In the genomic region with DNA sequence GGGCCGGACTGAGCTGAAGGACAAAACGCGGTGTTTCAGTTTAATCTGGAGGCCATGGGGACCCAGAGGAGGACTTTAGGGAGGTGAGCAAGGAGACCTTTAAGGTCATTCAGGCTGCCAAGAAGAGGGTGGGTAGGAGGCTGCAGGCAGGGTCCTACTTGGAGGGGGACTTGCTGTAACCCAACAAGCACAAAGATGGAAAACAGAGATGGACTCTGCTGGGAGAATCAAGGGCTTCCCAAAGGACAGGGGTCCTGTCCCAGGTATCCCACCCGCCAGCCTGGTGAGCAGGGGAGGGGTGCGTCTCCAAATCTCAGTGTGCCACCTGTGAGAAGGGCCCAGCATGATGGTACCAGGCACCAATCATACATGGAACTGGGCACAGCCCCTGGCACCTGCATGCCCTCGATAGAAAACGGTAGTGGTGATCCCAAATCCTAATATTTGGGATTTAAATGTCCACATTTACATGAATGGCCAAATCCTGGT, we compare ENCODE assay signal across 17 cellular contexts. TPM values are rescaled to one million over a fixed set of nuclear protein-coding genes. Genes with fewer than 3 reads are reported as not detected.
A peak's percentile ranks its signal among the peaks of the same experiment; 100 is the strongest.
DNase-seq lines count a peak whose midpoint lies in the region; ATAC-seq, FAIRE-seq and TF ChIP-seq lines count a peak whose summit lies in the region.
"Had no signal": no experiment of that assay in that cellular context is flagged by ENCODE, and none has a peak within 500 bp of the region (broad histone marks: within the 10 kb centered on the region; RNA-seq: fewer than 3 reads in every experiment).

No MANE protein-coding gene starts in this region.

- H3K9ac ChIP-seq in K562 (ENCODE audit: insufficient read depth in 1 of 2, low read depth in 2 of 2, low read length in 2 of 2), result peak overlapping the region in 1 of 2 experiments; percentile 81; a peak in 1 of 4 replicates

- no peak for ATAC-seq in K562
- no peak for ATAC-seq in mucosa of descending colon
- ATAC-seq: natural killer cell treated with Interleukin-12 subunit alpha and Interleukin-12 subunit beta and Interleukin-15 and Interleukin-18, amount 100 ng/mL, for 72 hours had no signal

- no peaks in the 10 kb centered on the region for H3K27me3 ChIP-seq in CD8-positive, alpha-beta memory T cell (ENCODE audit: insufficient read depth, low read length, poor library complexity, severe bottlenecking)
- H3K27me3 ChIP-seq in K562 (ENCODE audit: control insufficient read depth in 2 of 2, insufficient read depth in 2 of 2, low read length in 2 of 2), result no peaks in the 10 kb centered on the region

- 81% methylated on average over 7 of the region's 7 CpGs for WGBS in K562 (ENCODE audit: insufficient coverage, low coverage, missing lambda C conversion rate)

- H3K9me1 ChIP-seq in K562 (ENCODE audit: control insufficient read depth, insufficient read depth, low read length), result no peaks in the 10 kb centered on the region

- peaks cover 0 to 30% (median 0%) of the 10 kb centered on the region in 3 donors for H3K36me3 Mint-ChIP-seq in CD8-positive, alpha-beta memory T cell
- peaks cover 7% of the 10 kb centered on the region for H3K36me3 Mint-ChIP-seq in osteocyte (ENCODE audit: unreplicated experiment)

- no peak for FAIRE-seq in K562 (lab: Jason Lieb, UNC)
- FAIRE-seq: astrocyte had no signal

- no TSS peak for BruUV-seq in K562 (replicated peaks; lab: Mats Ljungman, UMichigan)

- TF ChIP-seq EP300 in K562 (IDR thresholded peaks at IDR 0.05; ENCODE audit: low read length), result no peak

- H3K4me1 ChIP-seq in CD8-positive, alpha-beta memory T cell (ENCODE audit: insufficient read depth, low read length), result peaks cover 3% of the 10 kb centered on the region
- H3K4me1 ChIP-seq in K562 (replicated peaks in 1 of 2; ENCODE audit: control insufficient read depth in 2 of 2, insufficient read depth in 2 of 2, low read length in 2 of 2) (peaks cover 5 to 74% of the 10 kb centered on the region in 2 experiments; a peak in 4 of 5 replicates), mucosa of descending colon (ENCODE audit: low read depth) (peaks cover 12% of the 10 kb centered on the region)

- H3K79me2 ChIP-seq in K562 (ENCODE audit: control insufficient read depth, insufficient read depth, low read length), result peaks cover 11% of the 10 kb centered on the region

- no peak for TF ChIP-seq POLR2A in K562 (conservative IDR thresholded peaks at IDR 0.05)

- H4K20me1 ChIP-seq in K562 (replicated peaks; ENCODE audit: control insufficient read depth, insufficient read depth, low read length), result no peaks in the 10 kb centered on the region

- H2AFZ ChIP-seq in K562 (ENCODE audit: low read depth, low read length), result peak overlapping the region; percentile 66; the same call in 1 of the 2 replicates

- POLR2A ChIA-PET in CD8-positive, alpha-beta memory T cell (lab: Charles Lee), result no interaction called here
- POLR2A ChIA-PET in K562 (lab: Yijun Ruan, JAX), result interaction anchor here (0.6 to 1.3 kb wide), 3 partner anchors 13 to 19 kb away, joined by 3 to 5 read pairs (median 3); a partner anchor contains a TSS

- peak overlapping the region in 1 of 7 donors; percentile 45 for H3K4me3 Mint-ChIP-seq in CD8-positive, alpha-beta memory T cell
- H3K4me3 Mint-ChIP-seq in osteocyte (ENCODE audit: unreplicated experiment), result no peak overlapping the region
- H3K4me3 Mint-ChIP-seq: HFFc6; natural killer cell treated with Interleukin-12 subunit alpha and Interleukin-12 subunit beta and Interleukin-15 and Interleukin-18, amount 100 ng/mL, for 72 hours; T-helper 1 cell treated with Interleukin-12 subunit alpha and Interleukin-12 subunit beta and Interleukin-4 antibody, amounts not matched to agents 30 μg/mL and 1 μg/mL, for 36 hours had no signal

- H3K36me3 ChIP-seq in CD8-positive, alpha-beta memory T cell (ENCODE audit: insufficient read depth, low read length), result no peaks in the 10 kb centered on the region
- H3K36me3 ChIP-seq in K562 (ENCODE audit: control insufficient read depth, insufficient read depth, low read length), result no peaks in the 10 kb centered on the region
- no peaks in the 10 kb centered on the region for H3K36me3 ChIP-seq in mucosa of descending colon (ENCODE audit: low read depth)

- DNase-seq in 8988T, result peak; percentile 17
- no peak for DNase-seq in CD8-positive, alpha-beta memory T cell
- DNase-seq in K562 (ENCODE audit: extremely low read depth in 1 of 4, low spot score in 3 of 4), result no peak
- DNase-seq in osteocyte (ENCODE audit: extremely low spot score, unreplicated experiment), result no peak
- DNase-seq in UCSD-AML1 (lab: John Stamatoyannopoulos, UW; ENCODE audit: unreplicated experiment), result no peak
- no peak for DNase-seq in NCI-H128 (lab: John Stamatoyannopoulos, UW; ENCODE audit: unreplicated experiment)
- DNase-seq in mucosa of descending colon, result no peak
- no peak for DNase-seq in pons (ENCODE audit: low spot score)
- DNase-seq: activated CD4-positive, alpha-beta T cell treated with anti-CD3 and anti-CD28 coated beads for 4 hours; AML-193; HFFc6; NCI-H1930; NCI-H69 had no signal

- CTCF ChIA-PET in CD8-positive, alpha-beta memory T cell (lab: Charles Lee), result no interaction called here
- CTCF ChIA-PET in K562 (lab: Yijun Ruan, JAX; ENCODE audit: low intra/inter-chr PET ratio), result no interaction called here

- intact Hi-C loops in K562 (cut with micrococcal nuclease) (loop anchor here (10.0 kb wide), 1 partner anchor 169 kb away; a partner anchor contains a TSS), mucosa of descending colon (cut with DNase I, micrococcal nuclease) (no loop called here)

- H3K27ac Mint-ChIP-seq in CD8-positive, alpha-beta memory T cell, result peak overlapping the region in 7 of 8 donors; percentile 20 to 96 (median 69)
- peak overlapping the region; percentile 59 for H3K27ac Mint-ChIP-seq in osteocyte (ENCODE audit: unreplicated experiment)
- H3K27ac Mint-ChIP-seq: HFFc6; T-helper 1 cell treated with Interleukin-12 subunit alpha and Interleukin-12 subunit beta and Interleukin-4 antibody, amounts not matched to agents 30 μg/mL and 1 μg/mL, for 36 hours had no signal

- H3K27ac ChIP-seq in CD8-positive, alpha-beta memory T cell (ENCODE audit: low read depth, low read length), result no peak overlapping the region
- H3K27ac ChIP-seq in K562 (ENCODE audit: extremely low read depth, low read depth, low read length), result no peak overlapping the region

- H3K4me2 ChIP-seq in K562 (ENCODE audit: insufficient read depth, low read length), result no peak overlapping the region

- H3K9me3 Mint-ChIP-seq in CD8-positive, alpha-beta memory T cell, result no peaks in the 10 kb centered on the region
- H3K9me3 Mint-ChIP-seq in osteocyte (ENCODE audit: unreplicated experiment), result no peaks in the 10 kb centered on the region
- H3K9me3 Mint-ChIP-seq: HFFc6; natural killer cell treated with Interleukin-12 subunit alpha and Interleukin-12 subunit beta and Interleukin-15 and Interleukin-18, amount 100 ng/mL, for 72 hours; T-helper 1 cell treated with Interleukin-12 subunit alpha and Interleukin-12 subunit beta and Interleukin-4 antibody, amounts not matched to agents 30 μg/mL and 1 μg/mL, for 36 hours had no signal

- peaks cover 0 to 2% of the 10 kb centered on the region in 2 donors for H3K27me3 Mint-ChIP-seq in CD8-positive, alpha-beta memory T cell
- no peaks in the 10 kb centered on the region for H3K27me3 Mint-ChIP-seq in osteocyte (ENCODE audit: unreplicated experiment)
- H3K27me3 Mint-ChIP-seq: natural killer cell treated with Interleukin-12 subunit alpha and Interleukin-12 subunit beta and Interleukin-15 and Interleukin-18, amount 100 ng/mL, for 72 hours had no signal

- H3K4me1 Mint-ChIP-seq in CD8-positive, alpha-beta memory T cell, result peaks cover 23 to 35% (median 26%) of the 10 kb centered on the region in 3 donors
- H3K4me1 Mint-ChIP-seq in osteocyte (ENCODE audit: unreplicated experiment), result peaks cover 27% of the 10 kb centered on the region

- H3K9me3 ChIP-seq in CD8-positive, alpha-beta memory T cell (ENCODE audit: low read length), result no peaks in the 10 kb centered on the region
- H3K9me3 ChIP-seq in K562 (replicated peaks; ENCODE audit: control insufficient read depth, insufficient read depth, low read depth, low read length), result no peaks in the 10 kb centered on the region
- no peaks in the 10 kb centered on the region for H3K9me3 ChIP-seq in mucosa of descending colon

- TF ChIP-seq RAD21 in K562 (CRISPR knock-in tag; conservative IDR thresholded peaks at IDR 0.05 in 1 of 2, IDR thresholded peaks at IDR 0.05 in 1 of 2), result no peak

- in situ Hi-C loops in K562 (cut with MboI), result no loop called here

- no peak for TF ChIP-seq CTCF in K562 (IDR thresholded peaks at IDR 0.05 in 2 of 3, conservative IDR thresholded peaks at IDR 0.05 in 1 of 3; ENCODE audit: insufficient read depth in 2 of 3, low read depth in 1 of 3, low read length in 3 of 3)
- TF ChIP-seq CTCF in osteocyte (IDR thresholded peaks at IDR 0.05), result no peak
- no peak for TF ChIP-seq CTCF in mucosa of descending colon (IDR thresholded peaks at IDR 0.05)

- no peak overlapping the region for H3K4me3 ChIP-seq in CD8-positive, alpha-beta memory T cell (ENCODE audit: low read length)
- no peak overlapping the region for H3K4me3 ChIP-seq in K562
- H3K4me3 ChIP-seq in mucosa of descending colon, result no peak overlapping the region
- H3K4me3 ChIP-seq: lung had no signal

RNA-seq across cellular contexts. Expression of a gene that starts 3.9 kb away (rescaled TPM):
- total RNA-seq in CD8-positive, alpha-beta memory T cell, result 10 to 100 TPM; 23.8 to 23.9 TPM
- 26.6 TPM for polyA plus RNA-seq in CD8-positive, alpha-beta memory T cell
- 10.9 and 54.8 TPM in 2 replicates for total RNA-seq in K562 (2011; cell fraction: chromatin; rRNA removed; ENCODE audit: low replicate concordance)
- total RNA-seq in K562 (2011; cell fraction: nucleolus; rRNA removed), result 8.7 and 12.0 TPM in 2 replicates
- total RNA-seq in K562 (2011; cell fraction: nucleoplasm; rRNA removed), result 17.7 and 23.4 TPM in 2 replicates
- 14.9 and 15.8 TPM in 2 replicates for total RNA-seq in K562 (2014; rRNA removed)
- total RNA-seq in K562 (2014; rRNA removed; fragmentation: Illumina TruSeq; extraction: Trizol), result 25.7 and 29.2 TPM in 2 replicates
- total RNA-seq in K562 (2015; rRNA removed; fragmentation: Illumina TruSeq; extraction: Trizol), result 20.1 and 22.3 TPM in 2 replicates
- total RNA-seq in K562 (2021), result 19.8 and 20.0 TPM in 2 replicates
- 15.3 and 21.5 TPM in 2 replicates for polyA plus RNA-seq in K562 (2011; rRNA removed)
- polyA plus RNA-seq in K562 (2011; cell fraction: cytosol; rRNA removed), result 6.7 and 9.4 TPM in 2 replicates
- 15.3 and 17.4 TPM in 2 replicates for polyA plus RNA-seq in K562 (2011; cell fraction: nucleus; rRNA removed)
- polyA plus RNA-seq in K562 (2012), result 15.3 and 16.2 TPM in 2 replicates
- 18.7 and 22.3 TPM in 2 replicates for polyA plus RNA-seq in K562 (2014; fragmentation: Illumina TruSeq; extraction: Trizol)
- 1 to 10 TPM; 8.9 to 9.6 TPM for polyA plus RNA-seq in K562 (2014; fragmentation: Nextera tagmentation; extraction: Ambion mirVana)
- polyA plus RNA-seq in K562 (2014; rRNA removed), result 22.8 and 25.0 TPM in 2 replicates
- polyA minus RNA-seq in K562 (2011; rRNA and poly(A)+ RNA removed), result 12.1 and 15.7 TPM in 2 replicates
- 5.9 and 8.2 TPM in 2 replicates for polyA minus RNA-seq in K562 (2011; cell fraction: cytosol; rRNA and poly(A)+ RNA removed)
- 8.5 and 14.3 TPM in 2 replicates for polyA minus RNA-seq in K562 (2011; cell fraction: nucleus; rRNA and poly(A)+ RNA removed)
- 10.2 and 11.7 TPM in 2 replicates for total RNA-seq in osteocyte
- total RNA-seq in mucosa of descending colon, result 10 to 100 TPM in 2 of 3 donors, 1 to 10 TPM in 1; 9.9 to 13.7 (median 11.4) TPM

RNA-seq across cellular contexts. Expression of a gene that starts 3.9 kb away (rescaled TPM):
- 1 to 10 TPM; 1.5 to 1.6 TPM for total RNA-seq in CD8-positive, alpha-beta memory T cell
- polyA plus RNA-seq in CD8-positive, alpha-beta memory T cell, result 0.55 TPM
- total RNA-seq in K562 (2011; cell fraction: chromatin; rRNA removed; ENCODE audit: low replicate concordance), result 3.2 and 4.6 TPM in 2 replicates
- 0.33 and 0.39 TPM in 2 replicates for total RNA-seq in K562 (2011; cell fraction: nucleolus; rRNA removed)
- total RNA-seq in K562 (2011; cell fraction: nucleoplasm; rRNA removed), result 0.37 and 1.5 TPM in 2 replicates
- total RNA-seq in K562 (2014; rRNA removed) (0.09 and 0.16 TPM in 2 replicates), K562 (2014; rRNA removed; fragmentation: Illumina TruSeq; extraction: Trizol) (0.47 and 0.70 TPM in 2 replicates), K562 (2015; rRNA removed; fragmentation: Illumina TruSeq; extraction: Trizol) (0.72 and 0.91 TPM in 2 replicates), K562 (2021) (0.45 and 0.58 TPM in 2 replicates), osteocyte (3.8 and 4.2 TPM in 2 replicates), mucosa of descending colon (1 to 10 TPM; 1.4 to 4.6 (median 1.4) TPM)
- polyA plus RNA-seq in K562 (2011; rRNA removed) (0.54 and 0.70 TPM in 2 replicates), K562 (2014; fragmentation: Illumina TruSeq; extraction: Trizol) (0.15 and 0.33 TPM in 2 replicates), K562 (2014; fragmentation: Nextera tagmentation; extraction: Ambion mirVana) (under 1 TPM; 0.08 to 0.25 TPM), K562 (2014; rRNA removed) (0.32 and 0.46 TPM in 2 replicates)
- polyA plus RNA-seq in K562 (2011; cell fraction: cytosol; rRNA removed), result 0.12 and 0.25 TPM in 2 replicates
- polyA plus RNA-seq in K562 (2011; cell fraction: nucleus; rRNA removed), result 0.40 and 1.5 TPM in 2 replicates
- 0.33 and 1.5 TPM in 2 replicates for polyA plus RNA-seq in K562 (2012)
- polyA minus RNA-seq in K562 (2011; rRNA and poly(A)+ RNA removed), result 1.2 and 2.1 TPM in 2 replicates
- polyA minus RNA-seq in K562 (2011; cell fraction: cytosol; rRNA and poly(A)+ RNA removed), result 0.73 TPM in 1 of 2 replicates, not detected in the other
- 0.40 and 0.56 TPM in 2 replicates for polyA minus RNA-seq in K562 (2011; cell fraction: nucleus; rRNA and poly(A)+ RNA removed)

RNA-seq across cellular contexts. Expression of a gene that starts 16.1 kb away (rescaled TPM):
- 10 to 100 TPM; 10.2 to 12.2 TPM for total RNA-seq in CD8-positive, alpha-beta memory T cell
- 47.2 TPM for polyA plus RNA-seq in CD8-positive, alpha-beta memory T cell
- total RNA-seq in K562 (2011; cell fraction: chromatin; rRNA removed; ENCODE audit: low replicate concordance), result 28.6 and 67.2 TPM in 2 replicates
- 27.8 and 29.2 TPM in 2 replicates for total RNA-seq in K562 (2011; cell fraction: nucleolus; rRNA removed)
- 20.9 and 26.7 TPM in 2 replicates for total RNA-seq in K562 (2011; cell fraction: nucleoplasm; rRNA removed)
- total RNA-seq in K562 (2014; rRNA removed), result 8.8 and 11.2 TPM in 2 replicates
- 1.3 and 1.7 TPM in 2 replicates for total RNA-seq in K562 (2014; rRNA removed; fragmentation: Illumina TruSeq; extraction: Trizol)
- 5.9 and 6.1 TPM in 2 replicates for total RNA-seq in K562 (2015; rRNA removed; fragmentation: Illumina TruSeq; extraction: Trizol)
- 13.5 and 14.0 TPM in 2 replicates for total RNA-seq in K562 (2021)
- 9.1 and 14.4 TPM in 2 replicates for polyA plus RNA-seq in K562 (2011; rRNA removed)
- polyA plus RNA-seq in K562 (2011; cell fraction: cytosol; rRNA removed), result 10.3 and 17.4 TPM in 2 replicates
- polyA plus RNA-seq in K562 (2011; cell fraction: nucleus; rRNA removed), result 49.5 and 56.9 TPM in 2 replicates
- 9.3 and 17.8 TPM in 2 replicates for polyA plus RNA-seq in K562 (2012)
- 4.4 and 7.0 TPM in 2 replicates for polyA plus RNA-seq in K562 (2014; fragmentation: Illumina TruSeq; extraction: Trizol)
- polyA plus RNA-seq in K562 (2014; fragmentation: Nextera tagmentation; extraction: Ambion mirVana), result under 1 TPM; 0.06 to 0.29 TPM
- 8.9 and 10.2 TPM in 2 replicates for polyA plus RNA-seq in K562 (2014; rRNA removed)
- 3.4 and 3.6 TPM in 2 replicates for polyA minus RNA-seq in K562 (2011; rRNA and poly(A)+ RNA removed)
- polyA minus RNA-seq in K562 (2011; cell fraction: cytosol; rRNA and poly(A)+ RNA removed), result 4.6 and 8.3 TPM in 2 replicates
- polyA minus RNA-seq in K562 (2011; cell fraction: nucleus; rRNA and poly(A)+ RNA removed), result 13.1 and 22.0 TPM in 2 replicates
- 74.9 and 81.5 TPM in 2 replicates for total RNA-seq in osteocyte
- 10 to 100 TPM; 46.6 to 59.6 (median 52.6) TPM for total RNA-seq in mucosa of descending colon
